In genomic region chrX:15471016-15471415, GRCh38 we compare ENCODE assay signal across 8 cellular contexts. TPM values are rescaled to one million over a fixed set of nuclear protein-coding genes. Genes with fewer than 3 reads are reported as not detected.
DNase-seq lines count a peak whose midpoint lies in the region; ATAC-seq and TF ChIP-seq lines count a peak whose summit lies in the region.

No MANE protein-coding gene starts in this region.

- peaks cover 31% of the 10 kb centered on the region for H3K36me3 ChIP-seq in PC-9 (ENCODE audit: low read depth)
- no peaks in the 10 kb centered on the region for H3K36me3 ChIP-seq in upper lobe of right lung

- TF ChIP-seq CTCF in PC-9 (conservative IDR thresholded peaks at IDR 0.05) (peak; percentile 76), fibroblast of villous mesenchyme (IDR thresholded peaks at IDR 0.05; ENCODE audit: insufficient read depth, low read depth, low read length) (peak; percentile 80), omental fat pad (IDR thresholded peaks at IDR 0.05) (no peak), upper lobe of right lung (IDR thresholded peaks at IDR 0.05) (peak; percentile 70)

- H3K27me3 Mint-ChIP-seq in activated T-helper 17 cell treated with anti-CD3 and anti-CD28 coated beads, Interleukin-2, amount 50 U/mL, for 72 hours: no peaks in the 10 kb centered on the region

- H3K9me3 ChIP-seq in PC-9 (ENCODE audit: insufficient read depth, low read depth): no peaks in the 10 kb centered on the region
- H3K9me3 ChIP-seq in upper lobe of right lung: no peaks in the 10 kb centered on the region

- no peak overlapping the region for H3K27ac Mint-ChIP-seq in activated T-helper 17 cell treated with anti-CD3 and anti-CD28 coated beads, Interleukin-2, amount 50 U/mL, for 72 hours

- no peak overlapping the region for H3K4me2 ChIP-seq in PC-9

- H4K20me1 ChIP-seq in PC-9 (ENCODE audit: insufficient read depth): no peaks in the 10 kb centered on the region

- H3K4me1 Mint-ChIP-seq in activated T-helper 17 cell treated with anti-CD3 and anti-CD28 coated beads, Interleukin-2, amount 50 U/mL, for 72 hours: no peaks in the 10 kb centered on the region

- POLR2A ChIA-PET in PC-9 (lab: Charles Lee; ENCODE audit: unreplicated experiment): no interaction called here

- H3K4me3 Mint-ChIP-seq in activated T-helper 17 cell treated with anti-CD3 and anti-CD28 coated beads, Interleukin-2, amount 50 U/mL, for 72 hours: no peak overlapping the region

- H3K27me3 ChIP-seq in PC-9 (ENCODE audit: insufficient read depth, low read depth): no peaks in the 10 kb centered on the region
- H3K27me3 ChIP-seq in upper lobe of right lung: no peaks in the 10 kb centered on the region

- H3K4me3 ChIP-seq in PC-9 (no peak overlapping the region), fibroblast of villous mesenchyme (ENCODE audit: low read depth, low read length) (no peak overlapping the region), upper lobe of right lung (no peak overlapping the region)

- intact Hi-C loops in PC-9 (cut with micrococcal nuclease; ENCODE audit: unreplicated experiment) (loop anchor here (1.0 kb wide), 1 partner anchor 94 kb away; no protein-coding TSS in a partner anchor), upper lobe of right lung (cut with DNase I) (no loop called here)

- DNase-seq in AML-193 (lab: John Stamatoyannopoulos, UW): peak; percentile 37 to 45
- peak; percentile 40 to 64 for DNase-seq in PC-9
- DNase-seq in fibroblast of villous mesenchyme (ENCODE audit: low read depth): peak; percentile 64
- DNase-seq in omental fat pad (ENCODE audit: low spot score): peak; percentile 36
- no peak for DNase-seq in upper lobe of right lung

- H3K36me3 Mint-ChIP-seq in activated T-helper 17 cell treated with anti-CD3 and anti-CD28 coated beads, Interleukin-2, amount 50 U/mL, for 72 hours (ENCODE audit: low read depth): no peaks in the 10 kb centered on the region

- BruUV-seq in PC-9 (replicated peaks; lab: Mats Ljungman, UMichigan): no TSS peak

- H3K9me2 ChIP-seq in PC-9 (ENCODE audit: insufficient read depth): no peaks in the 10 kb centered on the region

- H3K9me3 Mint-ChIP-seq in activated T-helper 17 cell treated with anti-CD3 and anti-CD28 coated beads, Interleukin-2, amount 50 U/mL, for 72 hours: no peaks in the 10 kb centered on the region

- H3K4me1 ChIP-seq in PC-9 (replicated peaks; ENCODE audit: insufficient read depth): peaks cover 36% of the 10 kb centered on the region
- H3K4me1 ChIP-seq in upper lobe of right lung: no peaks in the 10 kb centered on the region

- peaks cover 25% of the 10 kb centered on the region for H3K79me2 ChIP-seq in PC-9 (ENCODE audit: low read depth)

- ATAC-seq in GM18907 (IDR thresholded peaks at IDR 0.05; ENCODE audit: unreplicated experiment): peak; percentile 88
- peak; percentile 59 for ATAC-seq in HG03521 (IDR thresholded peaks at IDR 0.05; ENCODE audit: unreplicated experiment)
- ATAC-seq in activated T-helper 17 cell treated with anti-CD3 and anti-CD28 coated beads, Interleukin-2, amount 50 U/mL, for 72 hours (replicated peaks): peak; percentile 64
- peak; percentile 76 for ATAC-seq in omental fat pad (ENCODE audit: low FRiP score)
- peak; percentile 92 for ATAC-seq in upper lobe of right lung

- H3F3A ChIP-seq in PC-9 (ENCODE audit: insufficient read depth, low read depth): peaks cover 15% of the 10 kb centered on the region

- CTCF ChIA-PET in PC-9 (lab: Charles Lee): interaction anchor here (0.7 kb wide), 1 partner anchor 68 kb away, joined by 9 read pairs; no protein-coding TSS in a partner anchor

- H3K27ac ChIP-seq in PC-9 (peak overlapping the region; percentile 28), upper lobe of right lung (no peak overlapping the region)

- no peak overlapping the region for H2AFZ ChIP-seq in PC-9

RNA-seq across cellular contexts. Expression of gene PIR, which starts 22.1 kb away (rescaled TPM):
- 177 and 197 TPM in 2 replicates for total RNA-seq in PC-9 (2021)
- total RNA-seq in activated T-helper 17 cell treated with anti-CD3 and anti-CD28 coated beads, Interleukin-2, amount 50 U/mL, for 72 hours: 1 to 10 TPM; 3.1 to 3.8 TPM
- total RNA-seq in fibroblast of villous mesenchyme: 12.9 and 17.7 TPM in 2 replicates
- total RNA-seq in omental fat pad: 10 to 100 TPM in 3 of 4 donors, 1 to 10 TPM in 1; 9.8 to 54.7 (median 25.0) TPM
- 24.8 TPM for total RNA-seq in upper lobe of right lung

RNA-seq across cellular contexts. Expression of gene BMX, which starts 29.6 kb away (rescaled TPM):
- total RNA-seq in PC-9 (2021) (not detected in 2 replicates), fibroblast of villous mesenchyme (under 0.01 TPM in 1 of 2 replicates, not detected in the other), omental fat pad (10 to 100 TPM in 1 of 4 donors, 1 to 10 TPM in 3; 1.7 to 12.9 (median 2.8) TPM), upper lobe of right lung (3.6 TPM)
- total RNA-seq in activated T-helper 17 cell treated with anti-CD3 and anti-CD28 coated beads, Interleukin-2, amount 50 U/mL, for 72 hours: not detected

Comparison
In these comparisons a context has a peak if more than half of its experiments do, and no peak if none do; other contexts are left out.
1. CTCF ChIP-seq: peak in PC-9 (single experiment), fibroblast of villous mesenchyme (single experiment) and upper lobe of right lung (single experiment); none in omental fat pad (0 of 3).
2. Peak in every context shown above with its lines, with median percentiles within 50 percentile points of each other: ATAC-seq.